1 cellular context compared by ENCODE assay signal in genomic region chr19:45772130-45772880, GRCh38.
A peak's percentile ranks its signal among the peaks of the same experiment; 100 is the strongest.
TF ChIP-seq lines count a peak whose summit lies in the region.

No MANE protein-coding gene starts in this region.

TF ChIP-seq in HepG2, 621 proteins besides CTCF, POLR2A, EP300 and RAD21:
- TF ChIP-seq SMARCE1 (IDR thresholded peaks at IDR 0.05; ENCODE audit: borderline replicate concordance), result no peak
- TF ChIP-seq AGO2 (optimal IDR thresholded peaks at IDR 0.05; ENCODE audit: low read depth, low read length), result peak; percentile 31
- TF ChIP-seq BORCS8-MEF2B (CRISPR knock-in tag; IDR thresholded peaks at IDR 0.05), result no peak
- no peak for TF ChIP-seq LBX2 (CRISPR knock-in tag; IDR thresholded peaks at IDR 0.05; ENCODE audit: borderline replicate concordance)
